14 cellular contexts compared by ENCODE assay signal in genomic region chr11:2737876-2738275, GRCh38. TPM values are rescaled to one million over a fixed set of nuclear protein-coding genes. Genes with fewer than 3 reads are reported as not detected.
DNase-seq lines count a peak whose midpoint lies in the region; ATAC-seq and TF ChIP-seq lines count a peak whose summit lies in the region.
"Had no signal": no experiment of that assay in that cellular context is flagged by ENCODE, and none has a peak within 500 bp of the region (broad histone marks: within the 10 kb centered on the region; RNA-seq: fewer than 3 reads in every experiment).

No MANE protein-coding gene starts in this region.

- TF ChIP-seq CTCF in fibroblast of mammary gland (conservative IDR thresholded peaks at IDR 0.05; ENCODE audit: control insufficient read depth, insufficient read depth, low read depth, low read length): no peak
- TF ChIP-seq CTCF in esophagus muscularis mucosa (IDR thresholded peaks at IDR 0.05): no peak

- no peaks in the 10 kb centered on the region for H3K27me3 ChIP-seq in trophoblast cell (ENCODE audit: insufficient read depth, low read length)
- H3K27me3 ChIP-seq in esophagus muscularis mucosa: no peaks in the 10 kb centered on the region
- H3K27me3 ChIP-seq: esophagus squamous epithelium had no signal

- H3K14ac ChIP-seq in trophoblast cell (ENCODE audit: low read length): no peak overlapping the region

- no peak overlapping the region for H3K9ac ChIP-seq in trophoblast cell (ENCODE audit: low read length)

- TF ChIP-seq POLR2A in esophagus muscularis mucosa (IDR thresholded peaks at IDR 0.05; ENCODE audit: low read depth): no peak

- no peak overlapping the region for H4K12ac ChIP-seq in trophoblast cell (ENCODE audit: low read depth, low read length)

- H3K23ac ChIP-seq in trophoblast cell (ENCODE audit: low read length): no peak overlapping the region

- intact Hi-C loops in esophagus muscularis mucosa (cut with DNase I): no loop called here

- ATAC-seq in GM21526 (IDR thresholded peaks at IDR 0.05; ENCODE audit: low FRiP score, unreplicated experiment) (no peak), HG02610 (IDR thresholded peaks at IDR 0.05; ENCODE audit: unreplicated experiment) (no peak)

- no peak for TF ChIP-seq EP300 in esophagus muscularis mucosa (IDR thresholded peaks at IDR 0.05)

- no peak overlapping the region for H2BK120ac ChIP-seq in trophoblast cell (ENCODE audit: insufficient read depth, low read length, poor library complexity)

- H3K4me2 ChIP-seq in trophoblast cell (ENCODE audit: low read length): no peak overlapping the region

- WGBS in trophoblast cell (ENCODE audit: extremely low coverage, insufficient coverage, insufficient read length): no CpG with 5 or more reads among the region's 5 CpGs
- WGBS in esophagus muscularis mucosa: 64% methylated on average over 5 of the region's 5 CpGs

- H3K79me2 ChIP-seq in trophoblast cell (ENCODE audit: control insufficient read depth, insufficient read depth, low read length, poor library complexity): no peaks in the 10 kb centered on the region

- H3K79me1 ChIP-seq in trophoblast cell (ENCODE audit: low read length): peaks cover 16% of the 10 kb centered on the region

- H3K4me1 ChIP-seq in trophoblast cell (ENCODE audit: control insufficient read depth in 1 of 2, insufficient read depth in 2 of 2, low read length in 2 of 2) (peaks cover 17 to 33% of the 10 kb centered on the region in 2 experiments), esophagus muscularis mucosa (peaks cover 0 to 20% (median 18%) of the 10 kb centered on the region in 4 donors)

- no peak overlapping the region for H4K8ac ChIP-seq in trophoblast cell (ENCODE audit: low read depth, low read length)

- no peak overlapping the region for H2AFZ ChIP-seq in trophoblast cell (ENCODE audit: insufficient read depth, low read length, poor library complexity)

- H3K36me3 ChIP-seq in trophoblast cell (ENCODE audit: control insufficient read depth in 1 of 2, insufficient read depth in 2 of 2, low read length in 2 of 2) (no peaks in the 10 kb centered on the region), esophagus muscularis mucosa (no peaks in the 10 kb centered on the region)
- H3K36me3 ChIP-seq: esophagus squamous epithelium had no signal

- H3K4ac ChIP-seq in trophoblast cell (ENCODE audit: low read depth, low read length): no peak overlapping the region

- peak overlapping the region; percentile 7 for H2AK5ac ChIP-seq in trophoblast cell (ENCODE audit: low read length)

- H4K91ac ChIP-seq in trophoblast cell (ENCODE audit: low read depth, low read length): peak overlapping the region; percentile 56

- DNase-seq in Daoy (ENCODE audit: low read depth) (peak; percentile 60), MV-4-11 (lab: John Stamatoyannopoulos, UW) (peak; percentile 35), fibroblast of mammary gland (ENCODE audit: low read depth) (peak; percentile 23), trophoblast cell (no peak), esophagus muscularis mucosa (ENCODE audit: extremely low spot score) (no peak), NCI-H2081 (lab: John Stamatoyannopoulos, UW) (no peak)
- DNase-seq: activated B cell treated with CpG ODN at 0.5 μM for 24 hours; activated CD8-positive, alpha-beta memory T cell treated with anti-CD3 and anti-CD28 coated beads, Interleukin-2, amount 50 U/mL, for 4 hours; C1 segment of cervical spinal cord; esophagus squamous epithelium; KG1; stimulated activated CD4-positive, alpha-beta T cell treated with anti-CD3 and anti-CD28 coated beads, Interleukin-1b, Interleukin-23, amount 100 ng/mL, for 48 hours had no signal

- H2BK12ac ChIP-seq in trophoblast cell (ENCODE audit: low read length): no peak overlapping the region

- H3K18ac ChIP-seq in trophoblast cell (ENCODE audit: low read length): no peak overlapping the region

- H3K4me3 ChIP-seq in fibroblast of mammary gland (ENCODE audit: control insufficient read depth, low read depth, low read length) (no peak overlapping the region), trophoblast cell (ENCODE audit: low read depth, low read length) (no peak overlapping the region), esophagus muscularis mucosa (no peak overlapping the region)
- H3K4me3 ChIP-seq: esophagus squamous epithelium had no signal

- no peak overlapping the region for H2BK5ac ChIP-seq in trophoblast cell (ENCODE audit: low read depth, low read length, poor library complexity)

- H3K9me3 ChIP-seq in trophoblast cell (ENCODE audit: insufficient read depth, low read depth, low read length): peaks cover 4% of the 10 kb centered on the region
- H3K9me3 ChIP-seq in esophagus muscularis mucosa: no peaks in the 10 kb centered on the region
- H3K9me3 ChIP-seq: esophagus squamous epithelium had no signal

- H3K27ac ChIP-seq in trophoblast cell (ENCODE audit: low read depth, low read length) (no peak overlapping the region), esophagus muscularis mucosa (replicated peaks in 1 of 4) (no peak overlapping the region)
- H3K27ac ChIP-seq: esophagus squamous epithelium had no signal

RNA-seq across cellular contexts. Expression of gene KCNQ1OT1, which starts 38.1 kb away (rescaled TPM):
- 0.77 and 1.1 TPM in 2 replicates for total RNA-seq in Daoy (2014; rRNA removed; shearing (Covaris generic))
- 0.19 and 0.21 TPM in 2 replicates for polyA plus RNA-seq in trophoblast cell (2013)
- total RNA-seq in esophagus muscularis mucosa: 1 to 10 TPM in 2 of 4 donors, under 1 TPM in 2; 0.66 to 2.5 (median 1.3) TPM

Comparison
In these comparisons a context has a peak if more than half of its experiments do, and no peak if none do; other contexts are left out.
1. DNase-seq: peak in Daoy (single experiment), MV-4-11 (single experiment) and fibroblast of mammary gland (single experiment); none in trophoblast cell (0 of 2), esophagus muscularis mucosa (single experiment) and NCI-H2081 (0 of 2).